1 cellular context compared by ENCODE assay signal in the genomic region with DNA sequence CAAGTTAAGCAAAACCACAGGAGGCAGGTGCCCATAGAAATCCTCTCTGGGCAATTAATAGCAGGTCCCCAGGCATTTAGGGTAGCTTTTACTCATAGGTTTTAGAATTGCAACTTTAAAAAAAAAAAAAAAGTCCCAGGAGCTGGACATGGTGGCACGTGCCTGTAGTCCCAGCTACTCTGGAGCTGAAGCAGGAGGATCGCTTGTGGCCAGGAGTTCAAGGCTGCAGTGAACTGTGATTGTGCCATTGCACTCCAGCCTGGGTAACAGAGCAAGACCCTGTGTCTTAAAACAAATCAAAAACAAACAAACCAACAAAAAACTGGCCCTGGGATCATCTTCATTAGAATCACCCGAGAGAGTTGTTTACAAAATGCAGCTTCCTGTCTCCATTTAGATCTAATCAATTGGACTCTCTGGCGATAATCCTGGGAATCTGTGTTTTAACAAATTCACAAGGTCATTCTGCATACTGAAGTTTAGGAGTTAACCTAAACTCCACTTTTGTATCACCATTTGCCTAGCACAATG.
TF ChIP-seq lines count a peak whose summit lies in the region.

No MANE protein-coding gene starts in this region.

TF ChIP-seq in HepG2, 621 proteins besides CTCF, POLR2A, EP300 and RAD21 (continued from another document and continues in another):
- TF ChIP-seq, protein P1, sequence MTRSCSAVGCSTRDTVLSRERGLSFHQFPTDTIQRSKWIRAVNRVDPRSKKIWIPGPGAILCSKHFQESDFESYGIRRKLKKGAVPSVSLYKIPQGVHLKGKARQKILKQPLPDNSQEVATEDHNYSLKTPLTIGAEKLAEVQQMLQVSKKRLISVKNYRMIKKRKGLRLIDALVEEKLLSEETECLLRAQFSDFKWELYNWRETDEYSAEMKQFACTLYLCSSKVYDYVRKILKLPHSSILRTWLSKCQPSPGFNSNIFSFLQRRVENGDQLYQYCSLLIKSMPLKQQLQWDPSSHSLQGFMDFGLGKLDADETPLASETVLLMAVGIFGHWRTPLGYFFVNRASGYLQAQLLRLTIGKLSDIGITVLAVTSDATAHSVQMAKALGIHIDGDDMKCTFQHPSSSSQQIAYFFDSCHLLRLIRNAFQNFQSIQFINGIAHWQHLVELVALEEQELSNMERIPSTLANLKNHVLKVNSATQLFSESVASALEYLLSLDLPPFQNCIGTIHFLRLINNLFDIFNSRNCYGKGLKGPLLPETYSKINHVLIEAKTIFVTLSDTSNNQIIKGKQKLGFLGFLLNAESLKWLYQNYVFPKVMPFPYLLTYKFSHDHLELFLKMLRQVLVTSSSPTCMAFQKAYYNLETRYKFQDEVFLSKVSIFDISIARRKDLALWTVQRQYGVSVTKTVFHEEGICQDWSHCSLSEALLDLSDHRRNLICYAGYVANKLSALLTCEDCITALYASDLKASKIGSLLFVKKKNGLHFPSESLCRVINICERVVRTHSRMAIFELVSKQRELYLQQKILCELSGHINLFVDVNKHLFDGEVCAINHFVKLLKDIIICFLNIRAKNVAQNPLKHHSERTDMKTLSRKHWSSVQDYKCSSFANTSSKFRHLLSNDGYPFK (CRISPR knock-in tag; IDR thresholded peaks at IDR 0.05; ENCODE audit: borderline replicate concordance) = no peak
- TF ChIP-seq ZNF282 (IDR thresholded peaks at IDR 0.05; ENCODE audit: partially characterized antibody) = no peak
- no peak for TF ChIP-seq IRF9 (CRISPR knock-in tag; IDR thresholded peaks at IDR 0.05; ENCODE audit: borderline replicate concordance)
- no peak for TF ChIP-seq RFX5 (IDR thresholded peaks at IDR 0.05; ENCODE audit: low read depth, low read length)
- TF ChIP-seq ZNF605 (CRISPR knock-in tag; IDR thresholded peaks at IDR 0.05) = 0 out of 2 replicates have a peak, but pooled peaks have one; percentile 38
- no peak for TF ChIP-seq AKNA (CRISPR knock-in tag; IDR thresholded peaks at IDR 0.05; ENCODE audit: borderline replicate concordance)
- TF ChIP-seq ZFP37 (CRISPR knock-in tag; IDR thresholded peaks at IDR 0.05; ENCODE audit: borderline replicate concordance) = no peak
- TF ChIP-seq, protein P2, sequence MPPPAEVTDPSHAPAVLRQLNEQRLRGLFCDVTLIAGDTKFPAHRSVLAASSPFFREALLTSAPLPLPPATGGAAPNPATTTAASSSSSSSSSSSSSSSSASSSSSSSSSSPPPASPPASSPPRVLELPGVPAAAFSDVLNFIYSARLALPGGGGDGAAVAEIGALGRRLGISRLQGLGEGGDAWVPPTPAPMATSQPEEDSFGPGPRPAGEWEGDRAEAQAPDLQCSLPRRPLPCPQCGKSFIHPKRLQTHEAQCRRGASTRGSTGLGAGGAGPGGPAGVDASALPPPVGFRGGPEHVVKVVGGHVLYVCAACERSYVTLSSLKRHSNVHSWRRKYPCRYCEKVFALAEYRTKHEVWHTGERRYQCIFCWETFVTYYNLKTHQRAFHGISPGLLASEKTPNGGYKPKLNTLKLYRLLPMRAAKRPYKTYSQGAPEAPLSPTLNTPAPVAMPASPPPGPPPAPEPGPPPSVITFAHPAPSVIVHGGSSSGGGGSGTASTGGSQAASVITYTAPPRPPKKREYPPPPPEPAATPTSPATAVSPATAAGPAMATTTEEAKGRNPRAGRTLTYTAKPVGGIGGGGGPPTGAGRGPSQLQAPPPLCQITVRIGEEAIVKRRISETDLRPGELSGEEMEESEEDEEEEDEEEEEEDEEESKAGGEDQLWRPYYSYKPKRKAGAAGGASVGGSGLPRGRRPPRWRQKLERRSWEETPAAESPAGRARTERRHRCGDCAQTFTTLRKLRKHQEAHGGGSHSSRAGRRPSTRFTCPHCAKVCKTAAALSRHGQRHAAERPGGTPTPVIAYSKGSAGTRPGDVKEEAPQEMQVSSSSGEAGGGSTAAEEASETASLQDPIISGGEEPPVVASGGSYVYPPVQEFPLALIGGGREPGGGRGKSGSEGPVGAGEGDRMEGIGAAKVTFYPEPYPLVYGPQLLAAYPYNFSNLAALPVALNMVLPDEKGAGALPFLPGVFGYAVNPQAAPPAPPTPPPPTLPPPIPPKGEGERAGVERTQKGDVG (CRISPR knock-in tag; IDR thresholded peaks at IDR 0.05; ENCODE audit: borderline replicate concordance) = no peak
- no peak for TF ChIP-seq CHD4 (IDR thresholded peaks at IDR 0.05; ENCODE audit: borderline replicate concordance, low read length)
- 0 out of 2 replicates have a peak, but pooled peaks have one; percentile 33 for TF ChIP-seq ZNF574 (CRISPR knock-in tag; IDR thresholded peaks at IDR 0.05)
- no peak for TF ChIP-seq THRA (CRISPR knock-in tag; IDR thresholded peaks at IDR 0.05; ENCODE audit: borderline replicate concordance)
- TF ChIP-seq HOXA3 (CRISPR knock-in tag; IDR thresholded peaks at IDR 0.05) = no peak; the same call in 1 of the 2 replicates
- no peak for TF ChIP-seq ZNF354B (CRISPR knock-in tag; IDR thresholded peaks at IDR 0.05)
- TF ChIP-seq SOX6 (IDR thresholded peaks at IDR 0.05) = no peak
- peak; percentile 44; the same call in 1 of the 2 replicates for TF ChIP-seq SOX6 (CRISPR knock-in tag; IDR thresholded peaks at IDR 0.05)
- no peak for TF ChIP-seq TAF15 (IDR thresholded peaks at IDR 0.05; ENCODE audit: low read depth, low read length, poor library complexity, severe bottlenecking)
- TF ChIP-seq, protein P3, sequence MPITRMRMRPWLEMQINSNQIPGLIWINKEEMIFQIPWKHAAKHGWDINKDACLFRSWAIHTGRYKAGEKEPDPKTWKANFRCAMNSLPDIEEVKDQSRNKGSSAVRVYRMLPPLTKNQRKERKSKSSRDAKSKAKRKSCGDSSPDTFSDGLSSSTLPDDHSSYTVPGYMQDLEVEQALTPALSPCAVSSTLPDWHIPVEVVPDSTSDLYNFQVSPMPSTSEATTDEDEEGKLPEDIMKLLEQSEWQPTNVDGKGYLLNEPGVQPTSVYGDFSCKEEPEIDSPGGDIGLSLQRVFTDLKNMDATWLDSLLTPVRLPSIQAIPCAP (CRISPR knock-in tag; IDR thresholded peaks at IDR 0.05; ENCODE audit: low read depth) = no peak
- TF ChIP-seq MAFF (IDR thresholded peaks at IDR 0.05; ENCODE audit: low read depth, low read length) = no peak
- TF ChIP-seq ZNF260 (CRISPR knock-in tag; IDR thresholded peaks at IDR 0.05; ENCODE audit: borderline replicate concordance, low read depth) = no peak
- TF ChIP-seq XBP1 (CRISPR knock-in tag; IDR thresholded peaks at IDR 0.05) = no peak
- no peak for TF ChIP-seq IKZF4 (CRISPR knock-in tag; IDR thresholded peaks at IDR 0.05; ENCODE audit: borderline replicate concordance, low read depth, not compliant biosample characterization)
- no peak for TF ChIP-seq REPIN1 (CRISPR knock-in tag; IDR thresholded peaks at IDR 0.05; ENCODE audit: borderline replicate concordance, low read depth)
- TF ChIP-seq ZNF329 (CRISPR knock-in tag; IDR thresholded peaks at IDR 0.05; ENCODE audit: low read depth) = no peak
- 0 out of 2 replicates have a peak, but pooled peaks have one; percentile 30 for TF ChIP-seq PAXIP1 (CRISPR knock-in tag; conservative IDR thresholded peaks at IDR 0.05)
- TF ChIP-seq, protein P4, sequence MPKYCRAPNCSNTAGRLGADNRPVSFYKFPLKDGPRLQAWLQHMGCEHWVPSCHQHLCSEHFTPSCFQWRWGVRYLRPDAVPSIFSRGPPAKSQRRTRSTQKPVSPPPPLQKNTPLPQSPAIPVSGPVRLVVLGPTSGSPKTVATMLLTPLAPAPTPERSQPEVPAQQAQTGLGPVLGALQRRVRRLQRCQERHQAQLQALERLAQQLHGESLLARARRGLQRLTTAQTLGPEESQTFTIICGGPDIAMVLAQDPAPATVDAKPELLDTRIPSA (CRISPR knock-in tag; IDR thresholded peaks at IDR 0.05; ENCODE audit: borderline replicate concordance) = no peak
- TF ChIP-seq HCFC1 (IDR thresholded peaks at IDR 0.05; ENCODE audit: low read depth, low read length) = no peak
- no peak for TF ChIP-seq TFAP4 (IDR thresholded peaks at IDR 0.05; ENCODE audit: borderline replicate concordance, low read depth)
